In the genomic region with DNA sequence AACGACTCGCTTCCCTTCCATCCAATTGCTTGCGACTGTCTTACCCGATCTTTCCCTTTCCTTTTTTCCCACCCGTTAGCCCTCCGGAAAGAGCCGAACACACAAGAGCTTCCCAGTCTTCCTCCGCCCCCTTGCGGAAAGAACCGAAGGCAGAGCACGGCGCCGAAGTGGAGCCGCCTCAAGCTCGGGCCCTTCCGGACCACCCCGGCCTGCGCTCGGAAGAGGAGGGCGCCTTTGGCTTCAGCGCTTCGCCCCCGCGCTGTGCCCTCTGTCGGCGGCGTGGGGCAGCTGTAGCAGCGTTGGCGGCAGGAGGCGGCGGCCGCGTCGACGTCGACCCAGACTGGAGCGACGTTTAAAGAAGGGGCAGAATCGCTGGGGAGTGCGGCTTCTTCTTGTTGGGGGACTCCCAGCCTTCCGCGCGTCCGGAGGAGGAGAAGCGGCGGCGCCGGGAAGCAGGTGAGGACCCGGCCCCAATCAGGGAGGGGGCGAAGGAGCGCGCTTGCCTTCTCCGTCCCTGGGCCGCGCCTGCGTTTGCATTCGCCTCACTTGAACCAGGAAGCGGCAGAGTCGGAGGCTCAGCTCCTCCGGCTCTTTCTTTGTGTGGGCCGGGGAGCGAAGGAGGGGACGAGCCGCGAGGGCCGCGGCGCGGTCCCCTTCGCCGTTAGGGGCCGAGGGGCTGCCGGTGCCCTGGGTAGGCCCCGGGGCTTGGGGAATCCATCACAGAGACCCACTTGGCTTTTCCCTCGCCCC, we compare ENCODE assay signal across 1 cellular context.
TF ChIP-seq lines count a peak whose summit lies in the region.

A gene with protein sequence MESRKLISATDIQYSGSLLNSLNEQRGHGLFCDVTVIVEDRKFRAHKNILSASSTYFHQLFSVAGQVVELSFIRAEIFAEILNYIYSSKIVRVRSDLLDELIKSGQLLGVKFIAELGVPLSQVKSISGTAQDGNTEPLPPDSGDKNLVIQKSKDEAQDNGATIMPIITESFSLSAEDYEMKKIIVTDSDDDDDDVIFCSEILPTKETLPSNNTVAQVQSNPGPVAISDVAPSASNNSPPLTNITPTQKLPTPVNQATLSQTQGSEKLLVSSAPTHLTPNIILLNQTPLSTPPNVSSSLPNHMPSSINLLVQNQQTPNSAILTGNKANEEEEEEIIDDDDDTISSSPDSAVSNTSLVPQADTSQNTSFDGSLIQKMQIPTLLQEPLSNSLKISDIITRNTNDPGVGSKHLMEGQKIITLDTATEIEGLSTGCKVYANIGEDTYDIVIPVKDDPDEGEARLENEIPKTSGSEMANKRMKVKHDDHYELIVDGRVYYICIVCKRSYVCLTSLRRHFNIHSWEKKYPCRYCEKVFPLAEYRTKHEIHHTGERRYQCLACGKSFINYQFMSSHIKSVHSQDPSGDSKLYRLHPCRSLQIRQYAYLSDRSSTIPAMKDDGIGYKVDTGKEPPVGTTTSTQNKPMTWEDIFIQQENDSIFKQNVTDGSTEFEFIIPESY (plus strand): TSS at position 291 of the 750 bp plus-strand sequence. CDS start 2,604 bp downstream, outside the sequence.

TF ChIP-seq in HepG2, 621 proteins besides CTCF, POLR2A, EP300 and RAD21 (continued from another document and continues in another):
- TF ChIP-seq ZNF720 (CRISPR knock-in tag; IDR thresholded peaks at IDR 0.05) (no peak), MTERF4 (CRISPR knock-in tag; IDR thresholded peaks at IDR 0.05) (no peak), ZNF350 (CRISPR knock-in tag; IDR thresholded peaks at IDR 0.05; ENCODE audit: borderline replicate concordance, low read depth) (peak; percentile 22; the same call in 1 of the 2 replicates), FUBP1 (CRISPR knock-in tag; IDR thresholded peaks at IDR 0.05; ENCODE audit: borderline replicate concordance) (no peak), XBP1 (CRISPR knock-in tag; IDR thresholded peaks at IDR 0.05) (no peak), PAX8 (CRISPR knock-in tag; IDR thresholded peaks at IDR 0.05; ENCODE audit: borderline replicate concordance) (no peak), ZNF552 (CRISPR knock-in tag; IDR thresholded peaks at IDR 0.05; ENCODE audit: borderline replicate concordance) (no peak), FIP1L1 (IDR thresholded peaks at IDR 0.05; ENCODE audit: borderline replicate concordance, insufficient read depth, low read depth, low read length) (no peak), ZNF224 (CRISPR knock-in tag; IDR thresholded peaks at IDR 0.05) (no peak), GFI1 (CRISPR knock-in tag; IDR thresholded peaks at IDR 0.05; ENCODE audit: borderline replicate concordance) (no peak), CHCHD3 (CRISPR knock-in tag; IDR thresholded peaks at IDR 0.05) (no peak), HDAC2 (CRISPR knock-in tag; IDR thresholded peaks at IDR 0.05) (peak; percentile 42; the same call in 1 of the 2 replicates), MTF1 (CRISPR knock-in tag; IDR thresholded peaks at IDR 0.05) (no peak), ZNF549 (CRISPR knock-in tag; IDR thresholded peaks at IDR 0.05) (no peak), IKZF5 (CRISPR knock-in tag; IDR thresholded peaks at IDR 0.05) (0 out of 2 replicates have a peak, but pooled peaks have one; percentile 22), KDM1A (CRISPR knock-in tag; IDR thresholded peaks at IDR 0.05) (no peak), BATF2 (CRISPR knock-in tag; IDR thresholded peaks at IDR 0.05) (no peak), ZNF280B (CRISPR knock-in tag; IDR thresholded peaks at IDR 0.05; ENCODE audit: borderline replicate concordance) (no peak), NFIC (IDR thresholded peaks at IDR 0.05; ENCODE audit: low read length) (no peak), ZNF644 (CRISPR knock-in tag; IDR thresholded peaks at IDR 0.05; ENCODE audit: low read depth) (no peak), ATF1 (CRISPR knock-in tag; IDR thresholded peaks at IDR 0.05) (no peak), MTA1 (CRISPR knock-in tag; IDR thresholded peaks at IDR 0.05; ENCODE audit: borderline replicate concordance) (no peak), SATB2 (CRISPR knock-in tag; IDR thresholded peaks at IDR 0.05) (no peak), SNAI1 (CRISPR knock-in tag; IDR thresholded peaks at IDR 0.05; ENCODE audit: borderline replicate concordance) (no peak), ZNF607 (CRISPR knock-in tag; IDR thresholded peaks at IDR 0.05; ENCODE audit: borderline replicate concordance) (no peak), THYN1 (CRISPR knock-in tag; IDR thresholded peaks at IDR 0.05; ENCODE audit: borderline replicate concordance, low read depth) (no peak), JARID2 (CRISPR knock-in tag; IDR thresholded peaks at IDR 0.05; ENCODE audit: insufficient replicate concordance) (no peak), CBX5 (CRISPR knock-in tag; IDR thresholded peaks at IDR 0.05; ENCODE audit: borderline replicate concordance) (no peak), JUND (CRISPR knock-in tag; IDR thresholded peaks at IDR 0.05) (no peak), SPEN (CRISPR knock-in tag; IDR thresholded peaks at IDR 0.05; ENCODE audit: low read depth) (peak; percentile 71; the same call in 1 of the 2 replicates), ZBTB7A (CRISPR knock-in tag; IDR thresholded peaks at IDR 0.05) (no peak), ZNF678 (CRISPR knock-in tag; IDR thresholded peaks at IDR 0.05) (no peak), ZNF451 (CRISPR knock-in tag; IDR thresholded peaks at IDR 0.05) (no peak), DNMT3B (CRISPR knock-in tag; conservative IDR thresholded peaks at IDR 0.05) (no peak), THRA (CRISPR knock-in tag; IDR thresholded peaks at IDR 0.05; ENCODE audit: borderline replicate concordance) (peak; percentile 66; the same call in 1 of the 2 replicates), ZNF264 (CRISPR knock-in tag; IDR thresholded peaks at IDR 0.05) (no peak)
- TF ChIP-seq, protein P1, sequence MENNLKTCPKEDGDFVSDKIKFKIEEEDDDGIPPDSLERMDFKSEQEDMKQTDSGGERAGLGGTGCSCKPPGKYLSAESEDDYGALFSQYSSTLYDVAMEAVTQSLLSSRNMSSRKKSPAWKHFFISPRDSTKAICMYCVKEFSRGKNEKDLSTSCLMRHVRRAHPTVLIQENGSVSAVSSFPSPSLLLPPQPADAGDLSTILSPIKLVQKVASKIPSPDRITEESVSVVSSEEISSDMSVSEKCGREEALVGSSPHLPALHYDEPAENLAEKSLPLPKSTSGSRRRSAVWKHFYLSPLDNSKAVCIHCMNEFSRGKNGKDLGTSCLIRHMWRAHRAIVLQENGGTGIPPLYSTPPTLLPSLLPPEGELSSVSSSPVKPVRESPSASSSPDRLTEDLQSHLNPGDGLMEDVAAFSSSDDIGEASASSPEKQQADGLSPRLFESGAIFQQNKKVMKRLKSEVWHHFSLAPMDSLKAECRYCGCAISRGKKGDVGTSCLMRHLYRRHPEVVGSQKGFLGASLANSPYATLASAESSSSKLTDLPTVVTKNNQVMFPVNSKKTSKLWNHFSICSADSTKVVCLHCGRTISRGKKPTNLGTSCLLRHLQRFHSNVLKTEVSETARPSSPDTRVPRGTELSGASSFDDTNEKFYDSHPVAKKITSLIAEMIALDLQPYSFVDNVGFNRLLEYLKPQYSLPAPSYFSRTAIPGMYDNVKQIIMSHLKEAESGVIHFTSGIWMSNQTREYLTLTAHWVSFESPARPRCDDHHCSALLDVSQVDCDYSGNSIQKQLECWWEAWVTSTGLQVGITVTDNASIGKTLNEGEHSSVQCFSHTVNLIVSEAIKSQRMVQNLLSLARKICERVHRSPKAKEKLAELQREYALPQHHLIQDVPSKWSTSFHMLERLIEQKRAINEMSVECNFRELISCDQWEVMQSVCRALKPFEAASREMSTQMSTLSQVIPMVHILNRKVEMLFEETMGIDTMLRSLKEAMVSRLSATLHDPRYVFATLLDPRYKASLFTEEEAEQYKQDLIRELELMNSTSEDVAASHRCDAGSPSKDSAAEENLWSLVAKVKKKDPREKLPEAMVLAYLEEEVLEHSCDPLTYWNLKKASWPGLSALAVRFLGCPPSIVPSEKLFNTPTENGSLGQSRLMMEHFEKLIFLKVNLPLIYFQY (CRISPR knock-in tag; IDR thresholded peaks at IDR 0.05; ENCODE audit: borderline replicate concordance) = no peak
- TF ChIP-seq, protein P2, sequence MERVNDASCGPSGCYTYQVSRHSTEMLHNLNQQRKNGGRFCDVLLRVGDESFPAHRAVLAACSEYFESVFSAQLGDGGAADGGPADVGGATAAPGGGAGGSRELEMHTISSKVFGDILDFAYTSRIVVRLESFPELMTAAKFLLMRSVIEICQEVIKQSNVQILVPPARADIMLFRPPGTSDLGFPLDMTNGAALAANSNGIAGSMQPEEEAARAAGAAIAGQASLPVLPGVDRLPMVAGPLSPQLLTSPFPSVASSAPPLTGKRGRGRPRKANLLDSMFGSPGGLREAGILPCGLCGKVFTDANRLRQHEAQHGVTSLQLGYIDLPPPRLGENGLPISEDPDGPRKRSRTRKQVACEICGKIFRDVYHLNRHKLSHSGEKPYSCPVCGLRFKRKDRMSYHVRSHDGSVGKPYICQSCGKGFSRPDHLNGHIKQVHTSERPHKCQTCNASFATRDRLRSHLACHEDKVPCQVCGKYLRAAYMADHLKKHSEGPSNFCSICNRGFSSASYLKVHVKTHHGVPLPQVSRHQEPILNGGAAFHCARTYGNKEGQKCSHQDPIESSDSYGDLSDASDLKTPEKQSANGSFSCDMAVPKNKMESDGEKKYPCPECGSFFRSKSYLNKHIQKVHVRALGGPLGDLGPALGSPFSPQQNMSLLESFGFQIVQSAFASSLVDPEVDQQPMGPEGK (CRISPR knock-in tag; IDR thresholded peaks at IDR 0.05) = peak; percentile 77
- TF ChIP-seq, protein P3, sequence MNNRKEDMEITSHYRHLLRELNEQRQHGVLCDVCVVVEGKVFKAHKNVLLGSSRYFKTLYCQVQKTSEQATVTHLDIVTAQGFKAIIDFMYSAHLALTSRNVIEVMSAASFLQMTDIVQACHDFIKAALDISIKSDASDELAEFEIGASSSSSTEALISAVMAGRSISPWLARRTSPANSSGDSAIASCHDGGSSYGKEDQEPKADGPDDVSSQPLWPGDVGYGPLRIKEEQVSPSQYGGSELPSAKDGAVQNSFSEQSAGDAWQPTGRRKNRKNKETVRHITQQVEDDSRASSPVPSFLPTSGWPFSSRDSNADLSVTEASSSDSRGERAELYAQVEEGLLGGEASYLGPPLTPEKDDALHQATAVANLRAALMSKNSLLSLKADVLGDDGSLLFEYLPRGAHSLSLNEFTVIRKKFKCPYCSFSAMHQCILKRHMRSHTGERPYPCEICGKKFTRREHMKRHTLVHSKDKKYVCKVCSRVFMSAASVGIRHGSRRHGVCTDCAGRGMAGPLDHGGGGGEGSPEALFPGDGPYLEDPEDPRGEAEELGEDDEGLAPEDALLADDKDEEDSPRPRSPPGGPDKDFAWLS (CRISPR knock-in tag; IDR thresholded peaks at IDR 0.05; ENCODE audit: borderline replicate concordance) = no peak
